Comparison of ENCODE assay signal across 23 cellular contexts in genomic region chr12:33994857-33995808, GRCh38. TPM values are rescaled to one million over a fixed set of nuclear protein-coding genes. Genes with fewer than 3 reads are reported as not detected.
DNase-seq lines count a peak whose midpoint lies in the region; ATAC-seq, FAIRE-seq and TF ChIP-seq lines count a peak whose summit lies in the region.
"Had no signal": no experiment of that assay in that cellular context is flagged by ENCODE, and none has a peak within 500 bp of the region (broad histone marks: within the 10 kb centered on the region; RNA-seq: fewer than 3 reads in every experiment).

No MANE protein-coding gene starts in this region.

- dilution Hi-C loops in keratinocyte (cut with MboI; ENCODE audit: extremely low pct_ligation_motif_present, low sequenced_read_pairs), result no loop called here

- DNase-seq in MCF 10A (ENCODE audit: unreplicated experiment), result peak; percentile 33
- DNase-seq in breast epithelium (ENCODE audit: low spot score in 2 of 2), result no peak
- peak; percentile 87 for DNase-seq in epithelial cell of esophagus (ENCODE audit: low read depth)
- peak; percentile 9 for DNase-seq in keratinocyte (ENCODE audit: low read depth, low spot score)
- no peak for DNase-seq in right cardiac atrium
- DNase-seq in DMS153 (lab: John Stamatoyannopoulos, UW), result no peak
- no peak for DNase-seq in NCI-H1694 treated with DMSO at 0.1 percent for 48 hours (lab: John Stamatoyannopoulos, UW)
- DNase-seq: H7, IMR-90, KG1, NCI-H1092, NCI-H1417 treated with DMSO at 0.1 percent for 48 hours, NCI-H187, NCI-H2081 treated with DMSO at 0.1 percent for 48 hours, NCI-H2171, NCI-H226, NCI-H510A, NCI-H748 treated with DMSO at 0.1 percent for 48 hours, SJCRH30 had no signal

- no peaks in the 10 kb centered on the region for H3K9me3 Mint-ChIP-seq in MCF 10A (ENCODE audit: unreplicated experiment)

- H3K27me3 Mint-ChIP-seq in MCF 10A (ENCODE audit: insufficient read depth, unreplicated experiment), result no peaks in the 10 kb centered on the region

- ATAC-seq in right cardiac atrium (no peak), GM21825 (IDR thresholded peaks at IDR 0.05; ENCODE audit: unreplicated experiment) (no peak)
- ATAC-seq: Right ventricle myocardium inferior had no signal

- H2AFZ ChIP-seq in keratinocyte (ENCODE audit: control insufficient read depth, low read length), result peak overlapping the region; percentile 53

- no peak for TF ChIP-seq POLR2A in breast epithelium (IDR thresholded peaks at IDR 0.05)

- H3K4me3 Mint-ChIP-seq in MCF 10A (ENCODE audit: unreplicated experiment), result no peak overlapping the region

- WGBS in right cardiac atrium, result 80% methylated on average over 4 of the region's 4 CpGs

- FAIRE-seq in keratinocyte (lab: Jason Lieb, UNC), result peak; percentile 92
- FAIRE-seq: GM19239 had no signal

- H3K27me3 ChIP-seq in breast epithelium, result no peaks in the 10 kb centered on the region
- no peaks in the 10 kb centered on the region for H3K27me3 ChIP-seq in keratinocyte (ENCODE audit: control insufficient read depth, extremely low read depth, insufficient read depth, low read length)
- no peaks in the 10 kb centered on the region for H3K27me3 ChIP-seq in right cardiac atrium (ENCODE audit: control insufficient read depth, insufficient read depth)
- H3K27me3 ChIP-seq: SJCRH30 had no signal

- H3K9me3 ChIP-seq in breast epithelium, result no peaks in the 10 kb centered on the region
- H3K9me3 ChIP-seq in keratinocyte (ENCODE audit: control insufficient read depth, low read depth, low read length), result no peaks in the 10 kb centered on the region
- no peaks in the 10 kb centered on the region for H3K9me3 ChIP-seq in right cardiac atrium (ENCODE audit: control insufficient read depth, low read length)
- H3K9me3 ChIP-seq: SJCRH30 had no signal

- H3K36me3 ChIP-seq in breast epithelium (no peaks in the 10 kb centered on the region), keratinocyte (ENCODE audit: control insufficient read depth in 2 of 2, extremely low read depth in 1 of 2, insufficient read depth in 2 of 2, low read length in 2 of 2) (no peaks in the 10 kb centered on the region)
- H3K36me3 ChIP-seq: SJCRH30 had no signal

- H3K36me3 Mint-ChIP-seq in MCF 10A (ENCODE audit: insufficient read depth, unreplicated experiment), result no peaks in the 10 kb centered on the region

- peak overlapping the region; percentile 25 for H3K27ac Mint-ChIP-seq in MCF 10A (ENCODE audit: low read depth, unreplicated experiment)

- no peaks in the 10 kb centered on the region for H3K79me2 ChIP-seq in keratinocyte (ENCODE audit: control insufficient read depth, insufficient read depth, low read length)

- no peaks in the 10 kb centered on the region for H4K20me1 ChIP-seq in keratinocyte (ENCODE audit: control insufficient read depth, extremely low read depth, insufficient read depth, low read length)

- intact Hi-C loops in MCF 10A (cut with micrococcal nuclease), result no loop called here
- intact Hi-C loops in breast epithelium (cut with DNase I; ENCODE audit: low total_unique reads), result no loop called here
- intact Hi-C loops in right cardiac atrium (cut with DNase I), result no loop called here

- no TSS peak for BruUV-seq in MCF 10A (replicated peaks; lab: Mats Ljungman, UMichigan)

- POLR2A ChIA-PET in MCF 10A (lab: Yijun Ruan, JAX), result interaction anchor here (0.7 kb wide), 1 partner anchor 541 kb away, joined by 3 read pairs; no protein-coding TSS in a partner anchor

- H3K4me1 Mint-ChIP-seq in MCF 10A (ENCODE audit: insufficient read depth, unreplicated experiment), result peaks cover 10% of the 10 kb centered on the region

- H3K9me1 ChIP-seq in keratinocyte (ENCODE audit: control insufficient read depth, extremely low read depth, insufficient read depth, low read length), result no peaks in the 10 kb centered on the region

- H3K9ac ChIP-seq in keratinocyte (ENCODE audit: control insufficient read depth, extremely low read depth, insufficient read depth, low read length), result no peak overlapping the region

- peak overlapping the region; percentile 58 for H3K4me2 ChIP-seq in keratinocyte (ENCODE audit: control insufficient read depth, extremely low read depth, insufficient read depth, low read depth, low read length)

- CTCF ChIA-PET in MCF 10A (lab: Yijun Ruan, JAX), result interaction anchor here (0.6 to 1.0 kb wide), 2 partner anchors 20 to 367 kb away, joined by 3 read pairs; no protein-coding TSS in a partner anchor

- H3K4me1 ChIP-seq in breast epithelium (no peaks in the 10 kb centered on the region), keratinocyte (ENCODE audit: control insufficient read depth, extremely low read depth, insufficient read depth, low read length) (peaks cover 13% of the 10 kb centered on the region), right cardiac atrium (ENCODE audit: control insufficient read depth, insufficient read depth, low read length) (no peaks in the 10 kb centered on the region)
- H3K4me1 ChIP-seq: SJCRH30 had no signal

- H3K27ac ChIP-seq in breast epithelium, result no peak overlapping the region
- peak overlapping the region; percentile 26 for H3K27ac ChIP-seq in keratinocyte (ENCODE audit: control insufficient read depth, insufficient read depth, low read length)
- no peak overlapping the region for H3K27ac ChIP-seq in right cardiac atrium (ENCODE audit: low read length)
- H3K27ac ChIP-seq: 22Rv1, SJCRH30 had no signal

- no peak overlapping the region for H3K4me3 ChIP-seq in breast epithelium
- H3K4me3 ChIP-seq in epithelial cell of esophagus (ENCODE audit: low read length), result no peak overlapping the region
- H3K4me3 ChIP-seq in keratinocyte (ENCODE audit: control insufficient read depth in 2 of 3, extremely low read depth in 1 of 3, insufficient read depth in 2 of 3, low read depth in 1 of 3, low read length in 3 of 3), result no peak overlapping the region
- no peak overlapping the region for H3K4me3 ChIP-seq in right cardiac atrium (ENCODE audit: low read length)
- H3K4me3 ChIP-seq: SJCRH30 had no signal

- TF ChIP-seq CTCF in MCF 10A (IDR thresholded peaks at IDR 0.05; ENCODE audit: unreplicated experiment) (no peak), breast epithelium (IDR thresholded peaks at IDR 0.05) (no peak), epithelial cell of esophagus (IDR thresholded peaks at IDR 0.05; ENCODE audit: insufficient read depth, low read depth, low read length, missing control alignments) (no peak), keratinocyte (optimal IDR thresholded peaks at IDR 0.05 in 1 of 3, IDR thresholded peaks at IDR 0.05 in 1 of 3, conservative IDR thresholded peaks at IDR 0.05 in 1 of 3; ENCODE audit: extremely low read depth in 1 of 3, insufficient read depth in 2 of 3, low read length in 3 of 3) (no peak)

RNA-seq across cellular contexts. Expression of gene ALG10, which starts 27.2 kb away (rescaled TPM):
- 7.6 and 7.8 TPM in 2 replicates for total RNA-seq in MCF 10A (2022)
- total RNA-seq in breast epithelium, result 10 to 100 TPM in 1 of 3 donors, 1 to 10 TPM in 2; 7.5 to 12.4 (median 7.7) TPM
- 7.5 to 10.6 TPM (median 7.6 TPM) in 3 replicates for polyA plus RNA-seq in keratinocyte
- polyA plus RNA-seq in keratinocyte (2011; ENCODE audit: low read depth), result 0.34 TPM
- polyA plus RNA-seq in keratinocyte (2011; cell fraction: cytosol; rRNA removed), result 2.0 and 4.1 TPM in 2 replicates
- 8.3 and 10.6 TPM in 2 replicates for polyA plus RNA-seq in keratinocyte (2011; cell fraction: nucleus; rRNA removed)
- polyA plus RNA-seq in keratinocyte (2012; ENCODE audit: low replicate concordance), result 3.1 and 5.7 TPM in 2 replicates
- 25.2 to 31.1 TPM (median 29.0 TPM) in 3 replicates for polyA minus RNA-seq in keratinocyte
- 4.4 TPM for polyA minus RNA-seq in keratinocyte (2011; cell fraction: cytosol; rRNA and poly(A)+ RNA removed)
- polyA minus RNA-seq in keratinocyte (2011; cell fraction: nucleus; rRNA and poly(A)+ RNA removed), result 23.0 and 30.5 TPM in 2 replicates
- 1 to 10 TPM; 4.7 to 5.6 (median 5.0) TPM for total RNA-seq in right cardiac atrium
- 0.79 TPM for polyA plus RNA-seq in right cardiac atrium

Comparison
In these comparisons a context has a peak if more than half of its experiments do, and no peak if none do; other contexts are left out.
1. DNase-seq: peak in MCF 10A (single experiment), epithelial cell of esophagus (single experiment) and keratinocyte (single experiment); none in breast epithelium (0 of 2), right cardiac atrium (0 of 3), DMS153 (single experiment) and NCI-H1694 treated with DMSO at 0.1 percent for 48 hours (single experiment).